24 cellular contexts compared by ENCODE assay signal in genomic region chr20:38000293-38000692, GRCh38.
"Had no signal": no experiment of that assay in that cellular context is flagged by ENCODE, and none has a peak within 500 bp of the region (broad histone marks: within the 10 kb centered on the region; RNA-seq: fewer than 3 reads in every experiment).

No MANE protein-coding gene starts in this region.

- H3K9me3 Mint-ChIP-seq: activated B cell treated with CpG ODN at 0.5 μM for 24 hours; activated CD4-positive, alpha-beta memory T cell treated with anti-CD3 and anti-CD28 coated beads, Interleukin-2, amount 10 ng/mL, durations not matched to agents 7 days and 5 days; naive B cell had no signal

- H3K9ac ChIP-seq: parathyroid adenoma had no signal

- H3K27me3 ChIP-seq: cardiac muscle cell, esophagus muscularis mucosa, gastroesophageal sphincter, heart left ventricle, neutrophil, vagina had no signal

- H3K79me2 ChIP-seq: parathyroid adenoma had no signal

- H3K4me3 ChIP-seq: cardiac muscle cell, esophagus muscularis mucosa, gastroesophageal sphincter, heart left ventricle, mucosa of descending colon, vagina had no signal

- H3K4me1 Mint-ChIP-seq: activated B cell treated with CpG ODN at 0.5 μM for 24 hours had no signal

- H3K4me3 Mint-ChIP-seq: activated B cell treated with CpG ODN at 0.5 μM for 24 hours; activated CD4-positive, alpha-beta memory T cell treated with anti-CD3 and anti-CD28 coated beads, Interleukin-2, amount 10 ng/mL, durations not matched to agents 7 days and 5 days; activated CD8-positive, alpha-beta memory T cell treated with anti-CD3 and anti-CD28 coated beads, Interleukin-2, amount 10 ng/mL, durations not matched to agents 7 days and 5 days; activated naive CD8-positive, alpha-beta T cell; naive B cell had no signal

- H3K9me3 ChIP-seq: esophagus muscularis mucosa, gastroesophageal sphincter, heart left ventricle, mucosa of descending colon, neutrophil, vagina had no signal

- H3K4me1 ChIP-seq: gastroesophageal sphincter, vagina had no signal

- H2AFZ ChIP-seq: parathyroid adenoma had no signal

- H3K27me3 Mint-ChIP-seq: activated B cell treated with CpG ODN at 0.5 μM for 24 hours; activated CD4-positive, alpha-beta memory T cell treated with anti-CD3 and anti-CD28 coated beads, Interleukin-2, amount 10 ng/mL, durations not matched to agents 7 days and 5 days; activated CD8-positive, alpha-beta memory T cell treated with anti-CD3 and anti-CD28 coated beads, Interleukin-2, amount 10 ng/mL, durations not matched to agents 7 days and 5 days; activated naive CD8-positive, alpha-beta T cell; naive B cell had no signal

- DNase-seq: activated B cell treated with CpG ODN at 0.5 μM for 24 hours; activated CD4-positive, alpha-beta memory T cell treated with anti-CD3 and anti-CD28 coated beads, Interleukin-2, amount 10 ng/mL, durations not matched to agents 7 days and 5 days; activated CD4-positive, alpha-beta T cell treated with anti-CD3 and anti-CD28 coated beads for 48 hours; activated CD8-positive, alpha-beta memory T cell treated with anti-CD3 and anti-CD28 coated beads, Interleukin-2, amount 10 ng/mL, durations not matched to agents 7 days and 5 days; activated effector memory CD4-positive, alpha-beta T cell treated with Interleukin-2 at 50 U/mL for 16 hours; activated T-cell treated with anti-CD3 and anti-CD28 coated beads, Interleukin-2, amount 50 U/mL, for 1 hour; amniotic stem cell; heart left ventricle; kidney; left ventricle myocardium superior; mucosa of descending colon; naive B cell; stimulated activated CD4-positive, alpha-beta T cell treated with anti-CD3 and anti-CD28 coated beads, Interleukin-4, amount 100 ng/mL, for 4 hours; stimulated activated naive CD4-positive, alpha-beta T cell; T-helper 1 cell; T-helper 9 cell; trophoblast cell had no signal

- FAIRE-seq: kidney had no signal

- H3K27ac ChIP-seq: cardiac muscle cell, esophagus muscularis mucosa, gastroesophageal sphincter, heart left ventricle, neutrophil, parathyroid adenoma, vagina had no signal

- H3K27ac Mint-ChIP-seq: activated B cell treated with CpG ODN at 0.5 μM for 24 hours; activated CD4-positive, alpha-beta memory T cell treated with anti-CD3 and anti-CD28 coated beads, Interleukin-2, amount 10 ng/mL, durations not matched to agents 7 days and 5 days; activated CD8-positive, alpha-beta memory T cell treated with anti-CD3 and anti-CD28 coated beads, Interleukin-2, amount 10 ng/mL, durations not matched to agents 7 days and 5 days; activated naive CD8-positive, alpha-beta T cell had no signal
